19 cellular contexts compared by ENCODE assay signal in the genomic region with DNA sequence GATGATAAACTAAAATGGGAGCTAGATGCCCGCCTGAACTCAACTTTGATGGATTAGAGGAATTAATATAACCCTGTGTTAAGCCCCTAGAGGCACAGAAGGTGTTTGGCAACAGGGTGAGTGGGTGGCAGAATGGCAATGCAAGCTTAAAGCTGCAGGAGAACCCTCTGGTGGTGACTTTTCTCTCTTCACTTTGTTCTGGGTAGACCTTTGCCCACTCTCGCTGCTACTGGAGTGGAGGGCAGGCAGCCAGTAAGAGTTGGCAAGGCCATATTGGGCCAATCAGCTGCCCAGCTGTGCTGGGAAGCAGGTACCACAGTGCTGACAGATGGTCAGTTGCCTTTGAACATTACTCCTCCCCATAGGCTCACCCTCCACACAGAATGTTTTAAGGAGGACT.
DNase-seq lines count a peak whose midpoint lies in the region; ATAC-seq, FAIRE-seq and TF ChIP-seq lines count a peak whose summit lies in the region.
"Had no signal": no experiment of that assay in that cellular context is flagged by ENCODE, and none has a peak within 500 bp of the region (broad histone marks: within the 10 kb centered on the region; RNA-seq: fewer than 3 reads in every experiment).

No MANE protein-coding gene starts in this region.

- H3F3A ChIP-seq in PC-3 (ENCODE audit: low read length, unreplicated experiment): no peaks in the 10 kb centered on the region

- H3K36me3 ChIP-seq in IMR-90 (ENCODE audit: control insufficient read depth, insufficient read depth, low read length) (no peaks in the 10 kb centered on the region), PC-3 (ENCODE audit: low read depth, low read length) (no peaks in the 10 kb centered on the region)
- H3K36me3 ChIP-seq: heart left ventricle, transverse colon had no signal

- no peak overlapping the region for H4K8ac ChIP-seq in IMR-90 (ENCODE audit: low read depth in 2 of 2, low read length in 2 of 2)

- H3K4me1 ChIP-seq in IMR-90 (ENCODE audit: control insufficient read depth, insufficient read depth, low read length): peaks cover 2% of the 10 kb centered on the region; the same call in 1 of the 2 replicates
- no peaks in the 10 kb centered on the region for H3K4me1 ChIP-seq in PC-3 (ENCODE audit: insufficient read depth, low read length)
- H3K4me1 ChIP-seq: heart left ventricle, transverse colon had no signal

- H2BK5ac ChIP-seq in IMR-90 (ENCODE audit: low read depth, low read length, poor library complexity, severe bottlenecking): no peak overlapping the region

- CTCF ChIA-PET in IMR-90 (lab: Yijun Ruan, JAX): no interaction called here
- CTCF ChIA-PET in PC-3 (lab: Charles Lee): no interaction called here

- H3K79me1 ChIP-seq in IMR-90 (ENCODE audit: low read depth in 1 of 2, low read length in 2 of 2): no peaks in the 10 kb centered on the region

- FAIRE-seq in D721Med (lab: Jason Lieb, UNC): no peak
- FAIRE-seq: K562 had no signal

- no peak overlapping the region for H2AK5ac ChIP-seq in IMR-90 (ENCODE audit: low read depth, low read length)

- no peak overlapping the region for H2AK9ac ChIP-seq in IMR-90 (replicated peaks; ENCODE audit: low read depth, low read length, poor library complexity)

- no peak overlapping the region for H4K91ac ChIP-seq in IMR-90 (ENCODE audit: insufficient read depth, low read depth, low read length)

- no peak overlapping the region for H3K4me2 ChIP-seq in IMR-90 (ENCODE audit: low read depth, low read length)
- H3K4me2 ChIP-seq in PC-3 (ENCODE audit: low read length): no peak overlapping the region

- H4K20me1 ChIP-seq in IMR-90 (ENCODE audit: insufficient read depth, low read length) (no peaks in the 10 kb centered on the region), PC-3 (ENCODE audit: low read length) (no peaks in the 10 kb centered on the region)

- no peak overlapping the region for H4K5ac ChIP-seq in IMR-90 (ENCODE audit: low read depth, low read length)

- H3K9me1 ChIP-seq in IMR-90 (ENCODE audit: insufficient read depth, low read length): no peaks in the 10 kb centered on the region

- no peak overlapping the region for H2BK15ac ChIP-seq in IMR-90 (ENCODE audit: low read depth, low read length)

- in situ Hi-C loops in IMR-90 (cut with MboI; ENCODE audit: low sequenced_read_pairs): no loop called here

- BruUV-seq in IMR-90 (replicated peaks; lab: Mats Ljungman, UMichigan) (no TSS peak), PC-3 (replicated peaks; lab: Mats Ljungman, UMichigan) (no TSS peak)

- intact Hi-C loops in IMR-90 (cut with micrococcal nuclease) (no loop called here), PC-3 (cut with micrococcal nuclease) (no loop called here)

- H2AFZ ChIP-seq in IMR-90 (replicated peaks; ENCODE audit: low read length, poor library complexity) (peak overlapping the region; percentile 65), PC-3 (ENCODE audit: low read length) (no peak overlapping the region)

- peak; percentile 17 for TF ChIP-seq CTCF in D721Med (IDR thresholded peaks at IDR 0.05; ENCODE audit: insufficient read depth, missing control alignments)
- no peak for TF ChIP-seq CTCF in IMR-90 (conservative IDR thresholded peaks at IDR 0.05; ENCODE audit: low read depth, low read length)
- peak; percentile 34; the same call in 1 of the 2 replicates for TF ChIP-seq CTCF in PC-3 (conservative IDR thresholded peaks at IDR 0.05; ENCODE audit: low read depth, low read length)

- H3K27me3 ChIP-seq in IMR-90 (ENCODE audit: control insufficient read depth, insufficient read depth, low read length): no peaks in the 10 kb centered on the region
- H3K27me3 ChIP-seq in PC-3 (ENCODE audit: low read length): no peaks in the 10 kb centered on the region
- H3K27me3 ChIP-seq: heart left ventricle, transverse colon had no signal

- H3K9me2 ChIP-seq in PC-3 (replicated peaks; ENCODE audit: low read length): no peaks in the 10 kb centered on the region

- ATAC-seq in IMR-90 (ENCODE audit: low read depth): no peak
- ATAC-seq in PC-3: no peak
- no peak for ATAC-seq in esophagus mucosa
- ATAC-seq: activated CD4-positive, alpha-beta T cell treated with anti-CD3 and anti-CD28 coated beads for 36 hours; CD8-positive, alpha-beta T cell; heart left ventricle; K562 had no signal

- H3K18ac ChIP-seq in IMR-90 (ENCODE audit: low read depth, low read length): no peak overlapping the region

- no peak overlapping the region for H3K4ac ChIP-seq in IMR-90 (ENCODE audit: low read depth, low read length)

- H3K79me2 ChIP-seq in PC-3 (ENCODE audit: low read length): no peaks in the 10 kb centered on the region

- POLR2A ChIA-PET in IMR-90 (lab: Charles Lee; ENCODE audit: unreplicated experiment) (no interaction called here), PC-3 (lab: Charles Lee; ENCODE audit: unreplicated experiment) (no interaction called here)

- dilution Hi-C loops in IMR-90 (cut with HindIII; ENCODE audit: low sequenced_read_pairs, unreplicated experiment): no loop called here

- DNase-seq in D721Med (ENCODE audit: insufficient read length, low spot score) (no peak), IMR-90 (no peak), PC-3 (peak; percentile 5), iPS-NIHi7 (ENCODE audit: extremely low spot score) (peak; percentile 15), 8988T (no peak)
- DNase-seq in stimulated activated CD4-positive, alpha-beta T cell treated with anti-CD3 and anti-CD28 coated beads, Interleukin-15, amount 100 ng/mL, for 24 hours: no peak
- DNase-seq: activated CD4-positive, alpha-beta T cell treated with anti-CD3 and anti-CD28 coated beads for 36 hours; activated gamma-delta T cell; CD8-positive, alpha-beta T cell; cerebellar nuclear complex; heart left ventricle; naive B cell; NCI-H146; NCI-H2171; NCI-H526; SHP77; transverse colon had no signal

- H3K23ac ChIP-seq in IMR-90 (ENCODE audit: low read depth, low read length): no peak overlapping the region

- H2BK120ac ChIP-seq in IMR-90 (ENCODE audit: low read depth, low read length): no peak overlapping the region

- TF ChIP-seq POLR2A in IMR-90 (IDR thresholded peaks at IDR 0.05; ENCODE audit: low read depth, low read length): no peak

- H3K27ac ChIP-seq in IMR-90 (ENCODE audit: insufficient read depth, low read length): no peak overlapping the region
- H3K27ac ChIP-seq in PC-3 (ENCODE audit: low read length): no peak overlapping the region
- H3K27ac ChIP-seq: heart left ventricle, transverse colon had no signal

- H3K4me3 ChIP-seq in IMR-90 (ENCODE audit: insufficient read depth, low read depth, low read length): no peak overlapping the region
- no peak overlapping the region for H3K4me3 ChIP-seq in PC-3 (ENCODE audit: low read length)
- H3K4me3 ChIP-seq: heart left ventricle, K562, transverse colon had no signal

- no peak overlapping the region for H3K56ac ChIP-seq in IMR-90 (ENCODE audit: extremely low read depth, insufficient read depth, low read length)

- H3K9ac ChIP-seq in IMR-90 (ENCODE audit: low read depth, low read length): no peak overlapping the region
- no peak overlapping the region for H3K9ac ChIP-seq in PC-3 (ENCODE audit: low read length)

- H2BK20ac ChIP-seq in IMR-90 (ENCODE audit: low read depth, low read length): no peak overlapping the region

- TF ChIP-seq RAD21 in IMR-90 (IDR thresholded peaks at IDR 0.05; ENCODE audit: low read length): no peak

- H3K9me3 ChIP-seq in IMR-90 (ENCODE audit: control insufficient read depth, insufficient read depth, low read length) (no peaks in the 10 kb centered on the region), PC-3 (ENCODE audit: low read length) (no peaks in the 10 kb centered on the region)
- H3K9me3 ChIP-seq: transverse colon had no signal

- 50% methylated on average over 1 of the region's 2 CpGs; no CpG with 5 or more reads in 1 of the 2 experiments for WGBS in IMR-90 (ENCODE audit: extremely low coverage in 2 of 2, insufficient read length in 1 of 2), 2 experiments

- no peak overlapping the region for H3K14ac ChIP-seq in IMR-90 (replicated peaks; ENCODE audit: low read depth, low read length)

TF ChIP-seq in IMR-90, 13 proteins besides CTCF, POLR2A, EP300 and RAD21:
- TF ChIP-seq BHLHE40 (IDR thresholded peaks at IDR 0.05; ENCODE audit: low read depth, low read length) (no peak), RCOR1 (IDR thresholded peaks at IDR 0.05; ENCODE audit: insufficient replicate concordance, low read length) (no peak), MXI1 (IDR thresholded peaks at IDR 0.05; ENCODE audit: borderline replicate concordance, low read depth, low read length) (no peak), CEBPB (IDR thresholded peaks at IDR 0.05; ENCODE audit: low read depth, low read length) (no peak), MAFK (IDR thresholded peaks at IDR 0.05; ENCODE audit: low read depth, low read length) (no peak), SMC3 (IDR thresholded peaks at IDR 0.05; ENCODE audit: low read depth, low read length) (no peak), CHD1 (IDR thresholded peaks at IDR 0.05; ENCODE audit: low read depth, low read length) (no peak), NFE2L2 (IDR thresholded peaks at IDR 0.05; ENCODE audit: low read depth, low read length) (no peak), RFX5 (IDR thresholded peaks at IDR 0.05; ENCODE audit: low read depth, low read length) (no peak)
- TF ChIP-seq, protein P1, sequence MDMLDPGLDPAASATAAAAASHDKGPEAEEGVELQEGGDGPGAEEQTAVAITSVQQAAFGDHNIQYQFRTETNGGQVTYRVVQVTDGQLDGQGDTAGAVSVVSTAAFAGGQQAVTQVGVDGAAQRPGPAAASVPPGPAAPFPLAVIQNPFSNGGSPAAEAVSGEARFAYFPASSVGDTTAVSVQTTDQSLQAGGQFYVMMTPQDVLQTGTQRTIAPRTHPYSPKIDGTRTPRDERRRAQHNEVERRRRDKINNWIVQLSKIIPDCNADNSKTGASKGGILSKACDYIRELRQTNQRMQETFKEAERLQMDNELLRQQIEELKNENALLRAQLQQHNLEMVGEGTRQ (IDR thresholded peaks at IDR 0.05; ENCODE audit: low read depth, low read length): no peak
- TF ChIP-seq, protein P2, sequence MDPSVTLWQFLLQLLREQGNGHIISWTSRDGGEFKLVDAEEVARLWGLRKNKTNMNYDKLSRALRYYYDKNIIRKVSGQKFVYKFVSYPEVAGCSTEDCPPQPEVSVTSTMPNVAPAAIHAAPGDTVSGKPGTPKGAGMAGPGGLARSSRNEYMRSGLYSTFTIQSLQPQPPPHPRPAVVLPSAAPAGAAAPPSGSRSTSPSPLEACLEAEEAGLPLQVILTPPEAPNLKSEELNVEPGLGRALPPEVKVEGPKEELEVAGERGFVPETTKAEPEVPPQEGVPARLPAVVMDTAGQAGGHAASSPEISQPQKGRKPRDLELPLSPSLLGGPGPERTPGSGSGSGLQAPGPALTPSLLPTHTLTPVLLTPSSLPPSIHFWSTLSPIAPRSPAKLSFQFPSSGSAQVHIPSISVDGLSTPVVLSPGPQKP (IDR thresholded peaks at IDR 0.05; ENCODE audit: borderline replicate concordance, low read depth, low read length): no peak

Comparison
In these comparisons a context has a peak if more than half of its experiments do, and no peak if none do; other contexts are left out.
1. DNase-seq: peak in PC-3 (single experiment) and iPS-NIHi7 (single experiment); none in D721Med (single experiment), IMR-90 (single experiment), 8988T (single experiment) and stimulated activated CD4-positive, alpha-beta T cell treated with anti-CD3 and anti-CD28 coated beads, Interleukin-15, amount 100 ng/mL, for 24 hours (single experiment).